11 cellular contexts compared by ENCODE assay signal in genomic region chr1:27505420-27505680, GRCh38. TPM values are rescaled to one million over a fixed set of nuclear protein-coding genes. Genes with fewer than 3 reads are reported as not detected.
DNase-seq lines count a peak whose midpoint lies in the region; ATAC-seq, FAIRE-seq and TF ChIP-seq lines count a peak whose summit lies in the region.
"Had no signal": no experiment of that assay in that cellular context is flagged by ENCODE, and none has a peak within 500 bp of the region (broad histone marks: within the 10 kb centered on the region; RNA-seq: fewer than 3 reads in every experiment).

No MANE protein-coding gene starts in this region.

- H2AFZ ChIP-seq in GM23248 (peak overlapping the region; percentile 87), K562 (ENCODE audit: low read depth, low read length) (peak overlapping the region; percentile 89)

- H3K9ac ChIP-seq in GM23248, result peak overlapping the region; percentile 64; the same call in 1 of the 2 replicates
- peak overlapping the region; percentile 35 to 85 for H3K9ac ChIP-seq in K562 (ENCODE audit: insufficient read depth in 1 of 2, low read depth in 2 of 2, low read length in 2 of 2)
- no peak overlapping the region for H3K9ac ChIP-seq in rectal smooth muscle tissue (ENCODE audit: low read length)

- no peak for FAIRE-seq in K562 (lab: Jason Lieb, UNC)
- FAIRE-seq: GM12892 had no signal

- H3K9me2 ChIP-seq in GM23248 (ENCODE audit: insufficient read depth), result no peaks in the 10 kb centered on the region

- H3K9me3 ChIP-seq in GM23248 (ENCODE audit: low read depth) (no peaks in the 10 kb centered on the region), K562 (replicated peaks; ENCODE audit: control insufficient read depth, insufficient read depth, low read depth, low read length) (no peaks in the 10 kb centered on the region)

- intact Hi-C loops in K562 (cut with micrococcal nuclease), result loop anchor here (5.0 kb wide), 1 partner anchor 102 kb away; no protein-coding TSS in a partner anchor

- H3K4me1 ChIP-seq in GM23248 (ENCODE audit: insufficient read depth), result peaks cover 15% of the 10 kb centered on the region
- H3K4me1 ChIP-seq in K562 (replicated peaks in 1 of 2; ENCODE audit: control insufficient read depth in 2 of 2, insufficient read depth in 2 of 2, low read length in 2 of 2), result peaks cover 22 to 30% of the 10 kb centered on the region in 2 experiments; a peak in 4 of 5 replicates
- H3K4me1 ChIP-seq in rectal smooth muscle tissue (ENCODE audit: control insufficient read depth, insufficient read depth, low read length), result peaks cover 19% of the 10 kb centered on the region

- BruUV-seq in K562 (replicated peaks; lab: Mats Ljungman, UMichigan), result no TSS peak

- 41 to 42% methylated on average over 5 of the region's 5 CpGs for WGBS in GM23248 (ENCODE audit: low coverage in 1 of 2, low lambda C conversion rate in 2 of 2, missing lambda C conversion rate in 2 of 2), 2 experiments
- WGBS in K562 (ENCODE audit: insufficient coverage, low coverage, missing lambda C conversion rate), result 45% methylated on average over 5 of the region's 5 CpGs

- TF ChIP-seq EP300 in K562 (IDR thresholded peaks at IDR 0.05; ENCODE audit: low read length), result no peak

- no peaks in the 10 kb centered on the region for H3K27me3 ChIP-seq in GM23248 (replicated peaks; ENCODE audit: insufficient read depth)
- H3K27me3 ChIP-seq in K562 (ENCODE audit: control insufficient read depth in 2 of 2, insufficient read depth in 2 of 2, low read length in 2 of 2), result no peaks in the 10 kb centered on the region
- no peaks in the 10 kb centered on the region for H3K27me3 ChIP-seq in layer of hippocampus (ENCODE audit: control insufficient read depth, insufficient read depth, low read length)
- H3K27me3 ChIP-seq in rectal smooth muscle tissue (ENCODE audit: control insufficient read depth, insufficient read depth, low read length), result no peaks in the 10 kb centered on the region

- TF ChIP-seq POLR2A in K562 (conservative IDR thresholded peaks at IDR 0.05), result no peak

- ATAC-seq in K562, result peak; percentile 25; the same call in 1 of the 3 replicates
- ATAC-seq in stimulated activated naive CD8-positive, alpha-beta T cell treated with anti-CD3 and anti-CD28 coated beads, Interleukin-15, Interleukin-2, amounts not matched to agents 100 U/mL and 50 U/mL, for 24 hours, result no peak

- TF ChIP-seq CTCF in K562 (IDR thresholded peaks at IDR 0.05 in 2 of 3, conservative IDR thresholded peaks at IDR 0.05 in 1 of 3; ENCODE audit: insufficient read depth in 2 of 3, low read depth in 1 of 3, low read length in 3 of 3), result no peak

- no peaks in the 10 kb centered on the region for H3K79me2 ChIP-seq in GM23248 (ENCODE audit: insufficient read depth)
- H3K79me2 ChIP-seq in K562 (ENCODE audit: control insufficient read depth, insufficient read depth, low read length), result no peaks in the 10 kb centered on the region

- DNase-seq in GM23248, result no peak
- peak in 1 of 4 experiments; percentile 61 for DNase-seq in K562 (ENCODE audit: extremely low read depth in 1 of 4, low spot score in 3 of 4)
- DNase-seq in stimulated activated naive CD8-positive, alpha-beta T cell treated with anti-CD3 and anti-CD28 coated beads, Interleukin-15, Interleukin-2, amounts not matched to agents 100 U/mL and 50 U/mL, for 24 hours, result no peak
- DNase-seq in NCI-H774 (lab: John Stamatoyannopoulos, UW), result no peak
- no peak for DNase-seq in NCI-H748 (lab: John Stamatoyannopoulos, UW; ENCODE audit: unreplicated experiment)
- no peak for DNase-seq in NCI-H2107 treated with DMSO at 0.1 percent for 48 hours (lab: John Stamatoyannopoulos, UW; ENCODE audit: unreplicated experiment)
- DNase-seq: activated CD8-positive, alpha-beta memory T cell treated with anti-CD3 and anti-CD28 coated beads for 24 hours; NCI-H1105 had no signal

- H3K4me3 ChIP-seq in GM23248 (no peak overlapping the region), K562 (no peak overlapping the region), rectal smooth muscle tissue (ENCODE audit: low read length) (no peak overlapping the region)

- H3K27ac ChIP-seq in GM23248 (peak overlapping the region; percentile 54), K562 (ENCODE audit: extremely low read depth, low read depth, low read length) (peak overlapping the region; percentile 59), layer of hippocampus (ENCODE audit: low read depth, low read length) (peak overlapping the region; percentile 96), rectal smooth muscle tissue (ENCODE audit: low read depth, low read length) (peak overlapping the region; percentile 97)

- H3K36me3 ChIP-seq in GM23248 (ENCODE audit: low read depth) (no peaks in the 10 kb centered on the region), K562 (ENCODE audit: control insufficient read depth, insufficient read depth, low read length) (no peaks in the 10 kb centered on the region), rectal smooth muscle tissue (ENCODE audit: control insufficient read depth, insufficient read depth, low read length) (no peaks in the 10 kb centered on the region)

- in situ Hi-C loops in GM23248 (cut with MboI) (no loop called here), K562 (cut with MboI) (no loop called here)

- no peaks in the 10 kb centered on the region for H3K9me1 ChIP-seq in K562 (ENCODE audit: control insufficient read depth, insufficient read depth, low read length)

- no peak for TF ChIP-seq RAD21 in K562 (CRISPR knock-in tag; conservative IDR thresholded peaks at IDR 0.05 in 1 of 2, IDR thresholded peaks at IDR 0.05 in 1 of 2)

- H3F3A ChIP-seq in GM23248 (ENCODE audit: insufficient read depth), result no peaks in the 10 kb centered on the region

- H4K20me1 ChIP-seq in GM23248 (ENCODE audit: insufficient read depth) (no peaks in the 10 kb centered on the region), K562 (replicated peaks; ENCODE audit: control insufficient read depth, insufficient read depth, low read length) (no peaks in the 10 kb centered on the region)

- POLR2A ChIA-PET in K562 (lab: Yijun Ruan, JAX), result interaction anchor here (0.8 to 1.9 kb wide), 5 partner anchors 10 to 90 kb away, joined by 3 to 8 read pairs (median 4); no protein-coding TSS in a partner anchor

- no peak overlapping the region for H3K4me2 ChIP-seq in GM23248 (ENCODE audit: unreplicated experiment)
- no peak overlapping the region for H3K4me2 ChIP-seq in K562 (ENCODE audit: insufficient read depth, low read length)

- CTCF ChIA-PET in K562 (lab: Yijun Ruan, JAX; ENCODE audit: low intra/inter-chr PET ratio), result no interaction called here

TF ChIP-seq in K562, 482 proteins besides CTCF, POLR2A, EP300 and RAD21 (continues in another document):
- TF ChIP-seq ADNP (tag; IDR thresholded peaks at IDR 0.05), result peak; percentile 79
- TF ChIP-seq MTF1 (CRISPR knock-in tag; IDR thresholded peaks at IDR 0.05; ENCODE audit: borderline replicate concordance), result no peak
- TF ChIP-seq MTA1 (IDR thresholded peaks at IDR 0.05; ENCODE audit: borderline replicate concordance), result no peak
- no peak for TF ChIP-seq HSF4 (CRISPR knock-in tag; IDR thresholded peaks at IDR 0.05; ENCODE audit: borderline replicate concordance)
- TF ChIP-seq XRCC4 (IDR thresholded peaks at IDR 0.05; ENCODE audit: extremely low read depth, insufficient read depth, insufficient read length), result no peak
- no peak for TF ChIP-seq U2AF2 (optimal IDR thresholded peaks at IDR 0.05; ENCODE audit: low read depth, low read length)
- no peak for TF ChIP-seq EP400 (IDR thresholded peaks at IDR 0.05)

RNA-seq across cellular contexts. Expression of gene WASF2, which starts 15.4 kb away (rescaled TPM):
- total RNA-seq in GM23248 (2014; rRNA removed; shearing (Covaris generic)), result 18.6 and 19.3 TPM in 2 replicates
- polyA plus RNA-seq in GM23248 (2016; fragmentation: Nextera tagmentation; extraction: Ambion mirVana) (117 and 118 TPM in 2 replicates), K562 (2011; rRNA removed) (41.5 and 104 TPM in 2 replicates), K562 (2014; fragmentation: Illumina TruSeq; extraction: Trizol) (109 and 115 TPM in 2 replicates), K562 (2014; fragmentation: Nextera tagmentation; extraction: Ambion mirVana) (1 to 10 TPM; 8.2 to 9.7 TPM), K562 (2014; rRNA removed) (51.3 and 56.8 TPM in 2 replicates)
- total RNA-seq in K562 (2011; cell fraction: chromatin; rRNA removed; ENCODE audit: low replicate concordance), result 60.7 and 84.8 TPM in 2 replicates
- total RNA-seq in K562 (2011; cell fraction: nucleolus; rRNA removed), result 47.0 and 48.4 TPM in 2 replicates
- total RNA-seq in K562 (2011; cell fraction: nucleoplasm; rRNA removed), result 68.6 and 84.8 TPM in 2 replicates
- total RNA-seq in K562 (2014; rRNA removed) (21.3 and 29.6 TPM in 2 replicates), K562 (2014; rRNA removed; fragmentation: Illumina TruSeq; extraction: Trizol) (31.2 and 40.7 TPM in 2 replicates), K562 (2015; rRNA removed; fragmentation: Illumina TruSeq; extraction: Trizol) (26.1 and 29.2 TPM in 2 replicates), K562 (2021) (139 and 163 TPM in 2 replicates)
- polyA plus RNA-seq in K562 (2011; cell fraction: cytosol; rRNA removed), result 45.0 and 57.5 TPM in 2 replicates
- 49.0 and 54.9 TPM in 2 replicates for polyA plus RNA-seq in K562 (2011; cell fraction: nucleus; rRNA removed)
- polyA plus RNA-seq in K562 (2012), result 84.9 and 101 TPM in 2 replicates
- polyA minus RNA-seq in K562 (2011; rRNA and poly(A)+ RNA removed), result 49.4 and 58.2 TPM in 2 replicates
- polyA minus RNA-seq in K562 (2011; cell fraction: cytosol; rRNA and poly(A)+ RNA removed), result 68.3 and 88.6 TPM in 2 replicates
- 15.8 and 27.9 TPM in 2 replicates for polyA minus RNA-seq in K562 (2011; cell fraction: nucleus; rRNA and poly(A)+ RNA removed)
